Comparison of ENCODE assay signal across 27 cellular contexts in genomic region chr2:11616097-11616687, GRCh38. TPM values are rescaled to one million over a fixed set of nuclear protein-coding genes. Genes with fewer than 3 reads are reported as not detected.
"Had no signal": no experiment of that assay in that cellular context is flagged by ENCODE, and none has a peak within 500 bp of the region (broad histone marks: within the 10 kb centered on the region; RNA-seq: fewer than 3 reads in every experiment).

No MANE protein-coding gene starts in this region.

- H3K4me3 Mint-ChIP-seq: activated CD4-positive, alpha-beta memory T cell treated with anti-CD3 and anti-CD28 coated beads for 36 hours; activated CD4-positive, alpha-beta T cell treated with anti-CD3 and anti-CD28 coated beads, Interleukin-2, amount 10 ng/mL, durations not matched to agents 7 days and 5 days; activated naive CD4-positive, alpha-beta T cell treated with anti-CD3 and anti-CD28 coated beads, Interleukin-2, amount 10 ng/mL, durations not matched to agents 7 days and 5 days; activated naive CD8-positive, alpha-beta T cell treated with anti-CD3 and anti-CD28 coated beads for 36 hours; activated T-cell treated with anti-CD3 and anti-CD28 coated beads, Interleukin-2, amount 50 U/mL, for 4 hours had no signal

- H3K36me3 ChIP-seq: brain microvascular endothelial cell, MG63, Peyer's patch, SJCRH30 had no signal

- H3K4me1 Mint-ChIP-seq: activated CD4-positive, alpha-beta T cell treated with anti-CD3 and anti-CD28 coated beads, Interleukin-2, amount 10 ng/mL, durations not matched to agents 7 days and 5 days; activated naive CD4-positive, alpha-beta T cell treated with anti-CD3 and anti-CD28 coated beads, Interleukin-2, amount 10 ng/mL, durations not matched to agents 7 days and 5 days; activated naive CD8-positive, alpha-beta T cell treated with anti-CD3 and anti-CD28 coated beads for 36 hours had no signal

- H3K27me3 Mint-ChIP-seq: activated CD4-positive, alpha-beta memory T cell treated with anti-CD3 and anti-CD28 coated beads for 36 hours; activated CD4-positive, alpha-beta T cell treated with anti-CD3 and anti-CD28 coated beads, Interleukin-2, amount 10 ng/mL, durations not matched to agents 7 days and 5 days; activated naive CD4-positive, alpha-beta T cell treated with anti-CD3 and anti-CD28 coated beads, Interleukin-2, amount 10 ng/mL, durations not matched to agents 7 days and 5 days; activated naive CD8-positive, alpha-beta T cell treated with anti-CD3 and anti-CD28 coated beads for 36 hours had no signal

- ATAC-seq: activated T-cell treated with anti-CD3 and anti-CD28 coated beads, Interleukin-2, amount 50 U/mL, for 4 hours had no signal

- H3K36me3 Mint-ChIP-seq: activated CD4-positive, alpha-beta memory T cell treated with anti-CD3 and anti-CD28 coated beads for 36 hours; activated naive CD4-positive, alpha-beta T cell treated with anti-CD3 and anti-CD28 coated beads, Interleukin-2, amount 10 ng/mL, durations not matched to agents 7 days and 5 days; activated naive CD8-positive, alpha-beta T cell treated with anti-CD3 and anti-CD28 coated beads for 36 hours had no signal

- H3K27ac ChIP-seq: brain microvascular endothelial cell, Peyer's patch, RWPE1, SJCRH30, VCaP had no signal

- H3K27me3 ChIP-seq: brain microvascular endothelial cell, MG63, Peyer's patch, SJCRH30 had no signal

- DNase-seq: activated CD4-positive, alpha-beta memory T cell treated with anti-CD3 and anti-CD28 coated beads for 36 hours; activated CD4-positive, alpha-beta T cell treated with anti-CD3 and anti-CD28 coated beads, Interleukin-2, amount 10 ng/mL, durations not matched to agents 7 days and 5 days; activated CD4-positive, CD25-positive, alpha-beta regulatory T cell; activated CD8-positive, alpha-beta memory T cell treated with anti-CD3 and anti-CD28 coated beads for 24 hours; activated gamma-delta T cell treated with Interleukin-2 at 50 U/mL for 16 hours; activated naive CD4-positive, alpha-beta T cell treated with anti-CD3 and anti-CD28 coated beads, Interleukin-2, amount 10 ng/mL, durations not matched to agents 7 days and 5 days; activated naive CD8-positive, alpha-beta T cell treated with anti-CD3 and anti-CD28 coated beads for 36 hours; activated T-cell treated with anti-CD3 and anti-CD28 coated beads, Interleukin-2, amount 50 U/mL, for 4 hours; brain microvascular endothelial cell; caudate nucleus; MG63; NCI-H1105; NCI-H1436; NCI-H1694 treated with DMSO at 0.1 percent for 48 hours; NCI-H2029 treated with DMSO at 0.1 percent for 48 hours; NCI-H345; NCI-H510A; NCI-H526 treated with DMSO at 0.1 percent for 48 hours; NCI-H82; OCI-M1; Peyer's patch; Right ventricle myocardium superior; SJCRH30; T-helper 2 cell; T1000 had no signal

- H3K27ac Mint-ChIP-seq: activated CD4-positive, alpha-beta memory T cell treated with anti-CD3 and anti-CD28 coated beads for 36 hours; activated CD4-positive, alpha-beta T cell treated with anti-CD3 and anti-CD28 coated beads, Interleukin-2, amount 10 ng/mL, durations not matched to agents 7 days and 5 days; activated naive CD4-positive, alpha-beta T cell treated with anti-CD3 and anti-CD28 coated beads, Interleukin-2, amount 10 ng/mL, durations not matched to agents 7 days and 5 days; activated naive CD8-positive, alpha-beta T cell treated with anti-CD3 and anti-CD28 coated beads for 36 hours had no signal

- H3K9me3 Mint-ChIP-seq: activated CD4-positive, alpha-beta memory T cell treated with anti-CD3 and anti-CD28 coated beads for 36 hours; activated CD4-positive, alpha-beta T cell treated with anti-CD3 and anti-CD28 coated beads, Interleukin-2, amount 10 ng/mL, durations not matched to agents 7 days and 5 days; activated naive CD4-positive, alpha-beta T cell treated with anti-CD3 and anti-CD28 coated beads, Interleukin-2, amount 10 ng/mL, durations not matched to agents 7 days and 5 days; activated naive CD8-positive, alpha-beta T cell treated with anti-CD3 and anti-CD28 coated beads for 36 hours; activated T-cell treated with anti-CD3 and anti-CD28 coated beads, Interleukin-2, amount 50 U/mL, for 4 hours had no signal

- H3K4me1 ChIP-seq: Peyer's patch, SJCRH30 had no signal

- H3K4me3 ChIP-seq: MG63, Peyer's patch, SJCRH30 had no signal

- H3K9me3 ChIP-seq: MG63, Peyer's patch, SJCRH30 had no signal

RNA-seq across cellular contexts. Expression of gene NTSR2, which starts 53.8 kb away (rescaled TPM):
- total RNA-seq: activated CD4-positive, alpha-beta memory T cell treated with anti-CD3 and anti-CD28 coated beads for 36 hours; activated CD4-positive, alpha-beta T cell treated with anti-CD3 and anti-CD28 coated beads, Interleukin-2, amount 10 ng/mL, durations not matched to agents 7 days and 5 days; activated naive CD8-positive, alpha-beta T cell treated with anti-CD3 and anti-CD28 coated beads for 36 hours; activated T-cell treated with anti-CD3 and anti-CD28 coated beads, Interleukin-2, amount 50 U/mL, for 4 hours; Peyer's patch; SJCRH30 had no signal
